In the genomic region with DNA sequence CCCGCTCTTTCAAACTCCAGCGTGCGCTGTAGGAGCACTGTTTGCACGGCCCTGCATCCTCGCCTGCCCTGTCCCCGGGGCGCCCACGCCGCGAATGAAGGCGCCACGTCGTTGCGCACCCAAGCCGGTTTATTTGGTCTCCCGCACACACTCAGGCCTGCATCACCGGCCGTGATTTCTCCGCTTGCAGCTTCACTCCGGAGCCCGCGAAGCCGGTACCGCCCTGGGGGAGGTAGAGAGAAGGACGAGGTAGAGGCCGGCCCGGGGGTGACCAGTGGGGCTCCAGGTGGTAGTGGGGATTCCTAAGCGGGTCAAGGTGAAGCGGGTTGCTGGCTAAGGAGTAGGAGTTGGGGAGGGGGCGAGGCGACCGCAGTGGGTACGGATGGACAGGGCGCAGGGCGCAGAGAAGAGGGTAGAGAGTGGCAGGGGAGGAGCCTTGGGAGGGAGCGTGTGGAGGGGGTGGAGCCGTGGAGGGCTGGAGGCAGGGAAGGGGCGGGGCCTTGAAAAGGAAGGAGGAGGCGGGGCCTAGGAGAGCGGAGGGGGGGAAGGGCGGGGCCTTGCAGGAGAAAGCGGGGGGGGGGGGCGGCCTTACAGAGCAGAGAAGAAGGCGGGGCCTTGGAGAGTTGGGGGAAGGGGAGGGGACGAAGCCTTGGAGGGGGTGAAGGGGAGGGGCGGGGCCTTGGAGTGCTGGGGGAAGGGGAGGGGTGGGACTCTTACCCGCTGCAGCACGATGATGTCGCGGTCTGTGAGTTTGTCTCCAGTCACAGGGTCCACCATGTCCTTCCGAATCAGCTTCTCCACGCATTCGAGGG, we compare ENCODE assay signal across 8 cellular contexts. TPM values are rescaled to one million over a fixed set of nuclear protein-coding genes. Genes with fewer than 3 reads are reported as not detected.
DNase-seq lines count a peak whose midpoint lies in the region; ATAC-seq and TF ChIP-seq lines count a peak whose summit lies in the region.
"Had no signal": no experiment of that assay in that cellular context is flagged by ENCODE, and none has a peak within 500 bp of the region (broad histone marks: within the 10 kb centered on the region; RNA-seq: fewer than 3 reads in every experiment).

No MANE protein-coding gene starts in this region.

- intact Hi-C loops in activated CD4-positive, alpha-beta T cell treated with anti-CD3 and anti-CD28 coated beads, Interleukin-2, amount 10 ng/mL, durations not matched to agents 24 days and 14 days (cut with micrococcal nuclease): loop anchor here (2.0 kb wide), 1 partner anchor 35 kb away; the partner anchor contains the start of gene PRR12

- no peak for TF ChIP-seq CTCF in osteoblast (IDR thresholded peaks at IDR 0.05; ENCODE audit: extremely low read depth, low read depth, low read length)

- no peaks in the 10 kb centered on the region; the same call in 1 of the 2 replicates for H3K4me1 ChIP-seq in HUES64 (ENCODE audit: insufficient read depth, low read length)
- peaks cover 9% of the 10 kb centered on the region for H3K4me1 ChIP-seq in osteoblast (ENCODE audit: insufficient read depth, low read length)

- H3K36me3 ChIP-seq in HUES64 (ENCODE audit: insufficient read depth, low read length) (peaks cover 43% of the 10 kb centered on the region), osteoblast (ENCODE audit: insufficient read depth, low read length) (peaks cover 51% of the 10 kb centered on the region)

- H3K79me2 ChIP-seq in osteoblast (ENCODE audit: insufficient read depth, low read length): peaks cover 8% of the 10 kb centered on the region

- H3K9ac ChIP-seq in HUES64 (ENCODE audit: low read depth, low read length): peak overlapping the region; percentile 80

- no peaks in the 10 kb centered on the region for H3K9me3 Mint-ChIP-seq in activated CD4-positive, alpha-beta T cell treated with anti-CD3 and anti-CD28 coated beads, Interleukin-2, amount 10 ng/mL, durations not matched to agents 24 days and 14 days
- peaks cover 0 to 6% of the 10 kb centered on the region in 2 donors for H3K9me3 Mint-ChIP-seq in effector memory CD8-positive, alpha-beta T cell

- peak; percentile 41 for ATAC-seq in effector memory CD8-positive, alpha-beta T cell (replicated peaks)
- ATAC-seq in GM19328 (IDR thresholded peaks at IDR 0.05; ENCODE audit: unreplicated experiment): no peak

- WGBS in HUES64: 65% methylated on average over 49 of the region's 53 CpGs

- H3K4me3 Mint-ChIP-seq in activated CD4-positive, alpha-beta T cell treated with anti-CD3 and anti-CD28 coated beads, Interleukin-2, amount 10 ng/mL, durations not matched to agents 24 days and 14 days: peak overlapping the region; percentile 48
- peak overlapping the region; percentile 27 to 91 for H3K4me3 Mint-ChIP-seq in effector memory CD8-positive, alpha-beta T cell

- no peak overlapping the region for H2AFZ ChIP-seq in osteoblast (ENCODE audit: low read length)

- H3K27ac ChIP-seq in HUES64 (ENCODE audit: low read depth, low read length): peak overlapping the region; percentile 82
- no peak overlapping the region for H3K27ac ChIP-seq in osteoblast (ENCODE audit: low read depth, low read length)

- H3K27me3 Mint-ChIP-seq in activated CD4-positive, alpha-beta T cell treated with anti-CD3 and anti-CD28 coated beads, Interleukin-2, amount 10 ng/mL, durations not matched to agents 24 days and 14 days: no peaks in the 10 kb centered on the region
- H3K27me3 Mint-ChIP-seq in effector memory CD8-positive, alpha-beta T cell: no peaks in the 10 kb centered on the region

- peaks cover 70% of the 10 kb centered on the region for H3K4me1 Mint-ChIP-seq in activated CD4-positive, alpha-beta T cell treated with anti-CD3 and anti-CD28 coated beads, Interleukin-2, amount 10 ng/mL, durations not matched to agents 24 days and 14 days
- peaks cover 59 to 60% of the 10 kb centered on the region in 2 donors for H3K4me1 Mint-ChIP-seq in effector memory CD8-positive, alpha-beta T cell (ENCODE audit: low read depth in 2 of 2)

- H3K27me3 ChIP-seq in HUES64 (ENCODE audit: insufficient read depth, low read length) (no peaks in the 10 kb centered on the region), osteoblast (ENCODE audit: insufficient read depth, low read length) (no peaks in the 10 kb centered on the region)

- H3K4me2 ChIP-seq in osteoblast (ENCODE audit: insufficient read depth, low read length): no peak overlapping the region

- peak overlapping the region; percentile 68 for H3K4me3 ChIP-seq in HUES64 (ENCODE audit: low read length)
- no peak overlapping the region for H3K4me3 ChIP-seq in osteoblast (ENCODE audit: insufficient read depth, low read length)

- H3K9me3 ChIP-seq in HUES64 (ENCODE audit: insufficient read depth, low read depth, low read length) (no peaks in the 10 kb centered on the region), osteoblast (ENCODE audit: low read depth, low read length) (no peaks in the 10 kb centered on the region)

- peaks cover 52% of the 10 kb centered on the region for H3K36me3 Mint-ChIP-seq in activated CD4-positive, alpha-beta T cell treated with anti-CD3 and anti-CD28 coated beads, Interleukin-2, amount 10 ng/mL, durations not matched to agents 24 days and 14 days (ENCODE audit: low read depth)
- peaks cover 38% of the 10 kb centered on the region for H3K36me3 Mint-ChIP-seq in effector memory CD8-positive, alpha-beta T cell (ENCODE audit: insufficient read depth)

- peak; percentile 93 for DNase-seq in activated CD4-positive, alpha-beta T cell treated with anti-CD3 and anti-CD28 coated beads, Interleukin-2, amount 10 ng/mL, durations not matched to agents 24 days and 14 days
- peak in 2 of 3 experiments; percentile 73 to 78 for DNase-seq in effector memory CD8-positive, alpha-beta T cell
- peak; percentile 84 for DNase-seq in osteoblast (ENCODE audit: insufficient read length, low spot score, missing footprints)
- DNase-seq in NCI-H2171 treated with DMSO at 0.1 percent for 48 hours (lab: John Stamatoyannopoulos, UW): no peak
- DNase-seq in A172 (ENCODE audit: low spot score): no peak

- peaks cover 24% of the 10 kb centered on the region for H4K20me1 ChIP-seq in osteoblast (ENCODE audit: insufficient read depth, low read length)

- H3K27ac Mint-ChIP-seq in activated CD4-positive, alpha-beta T cell treated with anti-CD3 and anti-CD28 coated beads, Interleukin-2, amount 10 ng/mL, durations not matched to agents 24 days and 14 days: peak overlapping the region; percentile 100
- peak overlapping the region; percentile 86 to 92 for H3K27ac Mint-ChIP-seq in effector memory CD8-positive, alpha-beta T cell

RNA-seq across cellular contexts. Expression of gene NOSIP, which starts 24.6 kb away (rescaled TPM):
- 61.3 TPM for polyA plus RNA-seq in HUES64 (2013, experiment 1 of 2)
- polyA plus RNA-seq in HUES64 (2013, experiment 2 of 2): 62.8 TPM
- 66.1 and 68.5 TPM in 2 replicates for total RNA-seq in activated CD4-positive, alpha-beta T cell treated with anti-CD3 and anti-CD28 coated beads, Interleukin-2, amount 10 ng/mL, durations not matched to agents 24 days and 14 days
- total RNA-seq in osteoblast: 57.5 and 68.0 TPM in 2 replicates
- 131 and 142 TPM in 2 replicates for total RNA-seq in A172 (2014; rRNA removed; shearing (Covaris generic))

RNA-seq across cellular contexts. Expression of gene PRRG2, which starts 25.3 kb away (rescaled TPM):
- 1.8 TPM for polyA plus RNA-seq in HUES64 (2013, experiment 1 of 2)
- 1.5 TPM for polyA plus RNA-seq in HUES64 (2013, experiment 2 of 2)
- 0.56 and 1.0 TPM in 2 replicates for total RNA-seq in activated CD4-positive, alpha-beta T cell treated with anti-CD3 and anti-CD28 coated beads, Interleukin-2, amount 10 ng/mL, durations not matched to agents 24 days and 14 days
- total RNA-seq in osteoblast: under 0.01 and 0.29 TPM in 2 replicates
- 0.43 and 0.79 TPM in 2 replicates for total RNA-seq in A172 (2014; rRNA removed; shearing (Covaris generic))
- polyA plus RNA-seq: neural cell had no signal

RNA-seq across cellular contexts. Expression of gene RCN3, which starts 28.0 kb away (rescaled TPM):
- 3.3 TPM for polyA plus RNA-seq in HUES64 (2013, experiment 1 of 2)
- 3.6 TPM for polyA plus RNA-seq in HUES64 (2013, experiment 2 of 2)
- total RNA-seq in activated CD4-positive, alpha-beta T cell treated with anti-CD3 and anti-CD28 coated beads, Interleukin-2, amount 10 ng/mL, durations not matched to agents 24 days and 14 days: 2.0 and 4.3 TPM in 2 replicates
- 346 and 377 TPM in 2 replicates for total RNA-seq in osteoblast
- 0.46 TPM in 1 of 2 replicates, not detected in the other for total RNA-seq in A172 (2014; rRNA removed; shearing (Covaris generic))
- polyA plus RNA-seq: neural cell had no signal

RNA-seq across cellular contexts. Expression of gene PRR12, which starts 35.2 kb away (rescaled TPM):
- polyA plus RNA-seq in HUES64 (2013, experiment 1 of 2): 30.1 TPM
- 30.4 TPM for polyA plus RNA-seq in HUES64 (2013, experiment 2 of 2)
- 31.1 and 32.7 TPM in 2 replicates for total RNA-seq in activated CD4-positive, alpha-beta T cell treated with anti-CD3 and anti-CD28 coated beads, Interleukin-2, amount 10 ng/mL, durations not matched to agents 24 days and 14 days
- 2.2 and 2.9 TPM in 2 replicates for total RNA-seq in osteoblast
- 2.3 and 4.7 TPM in 2 replicates for total RNA-seq in A172 (2014; rRNA removed; shearing (Covaris generic))

RNA-seq across cellular contexts. Expression of gene FCGRT, which starts 43.3 kb away (rescaled TPM):
- 14.3 TPM for polyA plus RNA-seq in HUES64 (2013, experiment 1 of 2)
- 24.0 TPM for polyA plus RNA-seq in HUES64 (2013, experiment 2 of 2)
- total RNA-seq in activated CD4-positive, alpha-beta T cell treated with anti-CD3 and anti-CD28 coated beads, Interleukin-2, amount 10 ng/mL, durations not matched to agents 24 days and 14 days: 0.99 and 1.1 TPM in 2 replicates
- total RNA-seq in osteoblast: 67.5 and 75.6 TPM in 2 replicates
- total RNA-seq in A172 (2014; rRNA removed; shearing (Covaris generic)): 0.17 and 0.77 TPM in 2 replicates
- polyA plus RNA-seq: neural cell had no signal

Comparison
In these comparisons a context has a peak if more than half of its experiments do, and no peak if none do; other contexts are left out.
1. DNase-seq: peak in activated CD4-positive, alpha-beta T cell treated with anti-CD3 and anti-CD28 coated beads, Interleukin-2, amount 10 ng/mL, durations not matched to agents 24 days and 14 days (single experiment), effector memory CD8-positive, alpha-beta T cell (2 of 3) and osteoblast (single experiment); none in NCI-H2171 treated with DMSO at 0.1 percent for 48 hours (single experiment) and A172 (single experiment).
2. RNA of gene RCN3, which starts 28.0 kb away (total RNA-seq): 346 to 377 TPM in osteoblast; 2.0 to 4.3 TPM in activated CD4-positive, alpha-beta T cell treated with anti-CD3 and anti-CD28 coated beads, Interleukin-2, amount 10 ng/mL, durations not matched to agents 24 days and 14 days and 0.46 TPM in A172; every median in the first group is over 10 times any median in the second.